15 cellular contexts compared by ENCODE assay signal in genomic region chr2:19207452-19207851, GRCh38.
A peak's percentile ranks its signal among the peaks of the same experiment; 100 is the strongest.
DNase-seq lines count a peak whose midpoint lies in the region; ATAC-seq, FAIRE-seq and TF ChIP-seq lines count a peak whose summit lies in the region.
"Had no signal": no experiment of that assay in that cellular context is flagged by ENCODE, and none has a peak within 500 bp of the region (broad histone marks: within the 10 kb centered on the region; RNA-seq: fewer than 3 reads in every experiment).

No MANE protein-coding gene starts in this region.

- no peak overlapping the region for H3K4me3 ChIP-seq in right atrium auricular region
- H3K4me3 ChIP-seq in NB4 (ENCODE audit: low read depth, low read length), result no peak overlapping the region
- no peak overlapping the region for H3K4me3 ChIP-seq in fibroblast of pulmonary artery (replicated peaks; ENCODE audit: low read depth, low read length)
- H3K4me3 ChIP-seq: GM23338 had no signal

- no peaks in the 10 kb centered on the region for H3K36me3 ChIP-seq in right atrium auricular region

- no peaks in the 10 kb centered on the region for H3K27me3 Mint-ChIP-seq in activated CD4-positive, alpha-beta memory T cell treated with anti-CD3 and anti-CD28 coated beads, Interleukin-2, amount 10 ng/mL, durations not matched to agents 7 days and 5 days

- CTCF ChIA-PET in activated CD4-positive, alpha-beta memory T cell treated with anti-CD3 and anti-CD28 coated beads, Interleukin-2, amount 10 ng/mL, durations not matched to agents 7 days and 5 days (lab: Charles Lee), result no interaction called here

- peak; percentile 77 for FAIRE-seq in urothelium cell line (lab: Jason Lieb, UNC)

- ATAC-seq in Right ventricle myocardium superior (ENCODE audit: poor library complexity) (peak; percentile 73), HG02885 (IDR thresholded peaks at IDR 0.05; ENCODE audit: poor library complexity, unreplicated experiment) (no peak), GM19351 (IDR thresholded peaks at IDR 0.05; ENCODE audit: unreplicated experiment) (no peak)
- ATAC-seq: GM23338, HCT116 had no signal

- H3K27ac Mint-ChIP-seq in activated CD4-positive, alpha-beta memory T cell treated with anti-CD3 and anti-CD28 coated beads, Interleukin-2, amount 10 ng/mL, durations not matched to agents 7 days and 5 days, result no peak overlapping the region
- H3K27ac Mint-ChIP-seq: GM23338 had no signal

- no peaks in the 10 kb centered on the region for H3K27me3 ChIP-seq in right atrium auricular region

- H3K9me3 ChIP-seq in right atrium auricular region, result no peaks in the 10 kb centered on the region

- no peak overlapping the region for H3K27ac ChIP-seq in right atrium auricular region

- intact Hi-C loops in Right ventricle myocardium superior (cut with DNase I), result no loop called here

- DNase-seq in Right ventricle myocardium superior (no peak), right atrium auricular region (ENCODE audit: low spot score) (no peak), NB4 (ENCODE audit: low read depth) (peak; percentile 14), fibroblast of pulmonary artery (ENCODE audit: low read depth) (peak; percentile 28), urothelium cell line (ENCODE audit: low spot score) (no peak)
- no peak for DNase-seq in activated CD4-positive, alpha-beta memory T cell treated with anti-CD3 and anti-CD28 coated beads, Interleukin-2, amount 10 ng/mL, durations not matched to agents 7 days and 5 days
- DNase-seq: GF-D8, NCI-H1417, NCI-H187, NCI-H748 treated with DMSO at 0.1 percent for 48 hours had no signal

- TF ChIP-seq POLR2A in NB4 (IDR thresholded peaks at IDR 0.05; ENCODE audit: extremely low read depth, insufficient read length), result no peak

- H3K36me3 Mint-ChIP-seq in activated CD4-positive, alpha-beta memory T cell treated with anti-CD3 and anti-CD28 coated beads, Interleukin-2, amount 10 ng/mL, durations not matched to agents 7 days and 5 days (ENCODE audit: low read depth), result no peaks in the 10 kb centered on the region
- H3K36me3 Mint-ChIP-seq: CD14-positive monocyte had no signal

- H3K4me1 Mint-ChIP-seq in activated CD4-positive, alpha-beta memory T cell treated with anti-CD3 and anti-CD28 coated beads, Interleukin-2, amount 10 ng/mL, durations not matched to agents 7 days and 5 days, result no peaks in the 10 kb centered on the region
- H3K4me1 Mint-ChIP-seq: CD14-positive monocyte, GM23338 had no signal

- no peak overlapping the region for H3K4me3 Mint-ChIP-seq in activated CD4-positive, alpha-beta memory T cell treated with anti-CD3 and anti-CD28 coated beads, Interleukin-2, amount 10 ng/mL, durations not matched to agents 7 days and 5 days
- H3K4me3 Mint-ChIP-seq: CD14-positive monocyte, GM23338 had no signal

- TF ChIP-seq CTCF in right atrium auricular region (IDR thresholded peaks at IDR 0.05), result no peak
- no peak for TF ChIP-seq CTCF in NB4 (IDR thresholded peaks at IDR 0.05; ENCODE audit: low read depth, low read length)
- no peak for TF ChIP-seq CTCF in fibroblast of pulmonary artery (IDR thresholded peaks at IDR 0.05; ENCODE audit: low read length, missing control alignments)

- POLR2A ChIA-PET in activated CD4-positive, alpha-beta memory T cell treated with anti-CD3 and anti-CD28 coated beads, Interleukin-2, amount 10 ng/mL, durations not matched to agents 7 days and 5 days (lab: Charles Lee), result no interaction called here

- H3K9me3 Mint-ChIP-seq in activated CD4-positive, alpha-beta memory T cell treated with anti-CD3 and anti-CD28 coated beads, Interleukin-2, amount 10 ng/mL, durations not matched to agents 7 days and 5 days, result no peaks in the 10 kb centered on the region
- H3K9me3 Mint-ChIP-seq: GM23338 had no signal

- no peaks in the 10 kb centered on the region for H3K4me1 ChIP-seq in right atrium auricular region

Comparison
In these comparisons a context has a peak if more than half of its experiments do, and no peak if none do; other contexts are left out.
1. DNase-seq: peak in NB4 (single experiment) and fibroblast of pulmonary artery (single experiment); none in Right ventricle myocardium superior (single experiment), right atrium auricular region (single experiment), urothelium cell line (single experiment) and activated CD4-positive, alpha-beta memory T cell treated with anti-CD3 and anti-CD28 coated beads, Interleukin-2, amount 10 ng/mL, durations not matched to agents 7 days and 5 days (single experiment).